26 cellular contexts compared by ENCODE assay signal in genomic region chr19:16222806-16223205, GRCh38. TPM values are rescaled to one million over a fixed set of nuclear protein-coding genes. Genes with fewer than 3 reads are reported as not detected.
DNase-seq lines count a peak whose midpoint lies in the region; ATAC-seq, FAIRE-seq and TF ChIP-seq lines count a peak whose summit lies in the region.
"Had no signal": no experiment of that assay in that cellular context is flagged by ENCODE, and none has a peak within 500 bp of the region (broad histone marks: within the 10 kb centered on the region; RNA-seq: fewer than 3 reads in every experiment).

No MANE protein-coding gene starts in this region.

- no peak for TF ChIP-seq RAD21 in K562 (CRISPR knock-in tag; conservative IDR thresholded peaks at IDR 0.05 in 1 of 2, IDR thresholded peaks at IDR 0.05 in 1 of 2)

- TF ChIP-seq EP300 in K562 (IDR thresholded peaks at IDR 0.05; ENCODE audit: low read length): no peak

- H3K27ac ChIP-seq in K562 (ENCODE audit: extremely low read depth, low read depth, low read length): no peak overlapping the region
- H3K27ac ChIP-seq: C4-2B, SJSA1 had no signal

- no peak overlapping the region for H2AFZ ChIP-seq in K562 (ENCODE audit: low read depth, low read length)

- no peak for TF ChIP-seq POLR2A in K562 (conservative IDR thresholded peaks at IDR 0.05)

- peaks cover 4% of the 10 kb centered on the region for H3K9me1 ChIP-seq in K562 (ENCODE audit: control insufficient read depth, insufficient read depth, low read length)

- POLR2A ChIA-PET in K562 (lab: Yijun Ruan, JAX): interaction anchor here (0.7 kb wide), 1 partner anchor 117 kb away, joined by 3 read pairs; no protein-coding TSS in a partner anchor

- DNase-seq in EH (ENCODE audit: low read depth): peak; percentile 29
- no peak for DNase-seq in K562 (ENCODE audit: extremely low read depth in 1 of 4, low spot score in 3 of 4)
- peak; percentile 58 for DNase-seq in fibroblast of villous mesenchyme (ENCODE audit: low read depth)
- DNase-seq in NCI-H526 treated with DMSO at 0.1 percent for 48 hours (lab: John Stamatoyannopoulos, UW): no peak
- DNase-seq in activated T-cell treated with anti-CD3 and anti-CD28 coated beads, Interleukin-2, amount 50 U/mL, for 1 hour: no peak
- no peak for DNase-seq in activated CD8-positive, alpha-beta memory T cell treated with anti-CD3 and anti-CD28 coated beads, Interleukin-2, amount 50 U/mL, for 48 hours
- DNase-seq: AML-193, Calu3, DMS153, NCI-H1417 treated with DMSO at 0.1 percent for 48 hours, NCI-H187, NCI-H446, NCI-H526, OCI-M1 had no signal

- H3K4me1 ChIP-seq in K562 (replicated peaks in 1 of 2; ENCODE audit: control insufficient read depth in 2 of 2, insufficient read depth in 2 of 2, low read length in 2 of 2): peaks cover 0 to 3% of the 10 kb centered on the region in 2 experiments; a peak in 1 of 5 replicates
- H3K4me1 ChIP-seq: SJSA1 had no signal

- CTCF ChIA-PET in K562 (lab: Yijun Ruan, JAX; ENCODE audit: low intra/inter-chr PET ratio): no interaction called here

- no peaks in the 10 kb centered on the region for H3K27me3 ChIP-seq in K562 (ENCODE audit: control insufficient read depth in 2 of 2, insufficient read depth in 2 of 2, low read length in 2 of 2)
- H3K27me3 ChIP-seq: SJSA1 had no signal

- H3K4me2 ChIP-seq in K562 (ENCODE audit: insufficient read depth, low read length): no peak overlapping the region

- no peak for ATAC-seq in K562
- ATAC-seq in HG02571 (IDR thresholded peaks at IDR 0.05; ENCODE audit: unreplicated experiment): no peak
- ATAC-seq: HCT116, Right ventricle myocardium inferior had no signal

- intact Hi-C loops in K562 (cut with micrococcal nuclease): no loop called here

- peaks cover 27% of the 10 kb centered on the region; the same call in 2 of the 3 replicates for H3K36me3 ChIP-seq in K562 (ENCODE audit: control insufficient read depth, insufficient read depth, low read length)

- no TSS peak for BruUV-seq in K562 (replicated peaks; lab: Mats Ljungman, UMichigan)

- no peak for FAIRE-seq in K562 (lab: Jason Lieb, UNC)
- FAIRE-seq: G401.6, GM19239, H1, HTR-8/SVneo, RCC 7860 had no signal

- no peak overlapping the region for H3K4me3 ChIP-seq in K562
- no peak overlapping the region for H3K4me3 ChIP-seq in fibroblast of villous mesenchyme (ENCODE audit: low read depth, low read length)
- H3K4me3 ChIP-seq: SJSA1 had no signal

- H3K9me3 ChIP-seq in K562 (replicated peaks; ENCODE audit: control insufficient read depth, insufficient read depth, low read depth, low read length): peaks cover 19% of the 10 kb centered on the region

- no peaks in the 10 kb centered on the region for H4K20me1 ChIP-seq in K562 (replicated peaks; ENCODE audit: control insufficient read depth, insufficient read depth, low read length)

- in situ Hi-C loops in K562 (cut with MboI): no loop called here

- no peaks in the 10 kb centered on the region for H3K79me2 ChIP-seq in K562 (ENCODE audit: control insufficient read depth, insufficient read depth, low read length)

- TF ChIP-seq CTCF in K562 (IDR thresholded peaks at IDR 0.05 in 2 of 3, conservative IDR thresholded peaks at IDR 0.05 in 1 of 3; ENCODE audit: insufficient read depth in 2 of 3, low read depth in 1 of 3, low read length in 3 of 3) (no peak), fibroblast of villous mesenchyme (IDR thresholded peaks at IDR 0.05; ENCODE audit: insufficient read depth, low read depth, low read length) (no peak)

- H3K9ac ChIP-seq in K562 (ENCODE audit: insufficient read depth in 1 of 2, low read depth in 2 of 2, low read length in 2 of 2): no peak overlapping the region

- WGBS in K562 (ENCODE audit: insufficient coverage, low coverage, missing lambda C conversion rate): 70% methylated on average over 3 of the region's 3 CpGs

TF ChIP-seq in K562, 482 proteins besides CTCF, POLR2A, EP300 and RAD21:
- TF ChIP-seq MEIS2 (IDR thresholded peaks at IDR 0.05; ENCODE audit: partially characterized antibody) (peak; percentile 4), LCOR (CRISPR knock-in tag; IDR thresholded peaks at IDR 0.05) (no peak)

RNA-seq across cellular contexts. Expression of gene AP1M1, which starts 25.1 kb away (rescaled TPM):
- total RNA-seq in K562 (2011; cell fraction: chromatin; rRNA removed; ENCODE audit: low replicate concordance): 43.5 and 103 TPM in 2 replicates
- 56.9 and 61.7 TPM in 2 replicates for total RNA-seq in K562 (2011; cell fraction: nucleolus; rRNA removed)
- 39.8 and 44.1 TPM in 2 replicates for total RNA-seq in K562 (2011; cell fraction: nucleoplasm; rRNA removed)
- total RNA-seq in K562 (2014; rRNA removed) (48.0 and 53.8 TPM in 2 replicates), K562 (2014; rRNA removed; fragmentation: Illumina TruSeq; extraction: Trizol) (12.9 and 17.1 TPM in 2 replicates), K562 (2015; rRNA removed; fragmentation: Illumina TruSeq; extraction: Trizol) (28.1 and 28.6 TPM in 2 replicates), K562 (2021) (53.6 and 56.2 TPM in 2 replicates), fibroblast of villous mesenchyme (60.6 and 78.6 TPM in 2 replicates)
- polyA plus RNA-seq in K562 (2011; rRNA removed) (29.1 and 42.9 TPM in 2 replicates), K562 (2014; fragmentation: Illumina TruSeq; extraction: Trizol) (35.4 and 44.5 TPM in 2 replicates), K562 (2014; fragmentation: Nextera tagmentation; extraction: Ambion mirVana) (1 to 10 TPM in 1 of 2 experiments, under 1 TPM in 1; 0.87 to 3.0 TPM), K562 (2014; rRNA removed) (34.8 and 39.4 TPM in 2 replicates)
- 39.5 and 53.3 TPM in 2 replicates for polyA plus RNA-seq in K562 (2011; cell fraction: cytosol; rRNA removed)
- 75.6 and 83.2 TPM in 2 replicates for polyA plus RNA-seq in K562 (2011; cell fraction: nucleus; rRNA removed)
- 66.8 and 85.3 TPM in 2 replicates for polyA plus RNA-seq in K562 (2012)
- 17.9 and 23.9 TPM in 2 replicates for polyA minus RNA-seq in K562 (2011; rRNA and poly(A)+ RNA removed)
- 41.5 and 47.6 TPM in 2 replicates for polyA minus RNA-seq in K562 (2011; cell fraction: cytosol; rRNA and poly(A)+ RNA removed)
- 21.9 and 34.4 TPM in 2 replicates for polyA minus RNA-seq in K562 (2011; cell fraction: nucleus; rRNA and poly(A)+ RNA removed)

RNA-seq across cellular contexts. Expression of gene FAM32A, which starts 37.6 kb away (rescaled TPM):
- 14.8 and 20.8 TPM in 2 replicates for total RNA-seq in K562 (2011; cell fraction: chromatin; rRNA removed; ENCODE audit: low replicate concordance)
- total RNA-seq in K562 (2011; cell fraction: nucleolus; rRNA removed): 14.2 and 16.1 TPM in 2 replicates
- total RNA-seq in K562 (2011; cell fraction: nucleoplasm; rRNA removed): 18.8 and 21.6 TPM in 2 replicates
- total RNA-seq in K562 (2014; rRNA removed) (94.5 and 95.8 TPM in 2 replicates), K562 (2014; rRNA removed; fragmentation: Illumina TruSeq; extraction: Trizol) (54.5 and 57.2 TPM in 2 replicates), K562 (2015; rRNA removed; fragmentation: Illumina TruSeq; extraction: Trizol) (70.9 and 73.7 TPM in 2 replicates), K562 (2021) (44.9 and 45.9 TPM in 2 replicates), fibroblast of villous mesenchyme (94.1 TPM in 2 replicates)
- polyA plus RNA-seq in K562 (2011; rRNA removed) (82.6 and 96.7 TPM in 2 replicates), K562 (2014; fragmentation: Illumina TruSeq; extraction: Trizol) (76.2 and 77.8 TPM in 2 replicates), K562 (2014; fragmentation: Nextera tagmentation; extraction: Ambion mirVana) (10 to 100 TPM; 30.7 to 43.0 TPM), K562 (2014; rRNA removed) (94.5 and 102 TPM in 2 replicates)
- polyA plus RNA-seq in K562 (2011; cell fraction: cytosol; rRNA removed): 84.9 and 85.1 TPM in 2 replicates
- 37.5 and 41.1 TPM in 2 replicates for polyA plus RNA-seq in K562 (2011; cell fraction: nucleus; rRNA removed)
- polyA plus RNA-seq in K562 (2012): 50.8 and 60.4 TPM in 2 replicates
- 28.1 and 34.6 TPM in 2 replicates for polyA minus RNA-seq in K562 (2011; rRNA and poly(A)+ RNA removed)
- 14.7 and 21.1 TPM in 2 replicates for polyA minus RNA-seq in K562 (2011; cell fraction: cytosol; rRNA and poly(A)+ RNA removed)
- polyA minus RNA-seq in K562 (2011; cell fraction: nucleus; rRNA and poly(A)+ RNA removed): 6.2 and 10.3 TPM in 2 replicates

RNA-seq across cellular contexts. Expression of gene CIB3, which starts 49.5 kb away (rescaled TPM):
- total RNA-seq in K562 (2011; cell fraction: chromatin; rRNA removed; ENCODE audit: low replicate concordance): not detected in 2 replicates
- total RNA-seq in K562 (2011; cell fraction: nucleolus; rRNA removed): not detected in 2 replicates
- not detected in 2 replicates for total RNA-seq in K562 (2011; cell fraction: nucleoplasm; rRNA removed)
- not detected in 2 replicates for total RNA-seq in K562 (2014; rRNA removed)
- not detected in 2 replicates for total RNA-seq in K562 (2014; rRNA removed; fragmentation: Illumina TruSeq; extraction: Trizol)
- total RNA-seq in K562 (2015; rRNA removed; fragmentation: Illumina TruSeq; extraction: Trizol): not detected in 2 replicates
- not detected in 2 replicates for total RNA-seq in K562 (2021)
- polyA plus RNA-seq in K562 (2011; rRNA removed): not detected in 2 replicates
- polyA plus RNA-seq in K562 (2011; cell fraction: cytosol; rRNA removed): not detected in 2 replicates
- not detected in 2 replicates for polyA plus RNA-seq in K562 (2011; cell fraction: nucleus; rRNA removed)
- not detected in 2 replicates for polyA plus RNA-seq in K562 (2012)
- not detected in 2 replicates for polyA plus RNA-seq in K562 (2014; fragmentation: Illumina TruSeq; extraction: Trizol)
- polyA plus RNA-seq in K562 (2014; fragmentation: Nextera tagmentation; extraction: Ambion mirVana): under 1 TPM in 1 of 2 experiments, not detected in 1; 0.08 TPM
- polyA plus RNA-seq in K562 (2014; rRNA removed): 0.13 TPM in 1 of 2 replicates, not detected in the other
- polyA minus RNA-seq in K562 (2011; rRNA and poly(A)+ RNA removed): not detected in 2 replicates
- not detected in 2 replicates for polyA minus RNA-seq in K562 (2011; cell fraction: cytosol; rRNA and poly(A)+ RNA removed)
- polyA minus RNA-seq in K562 (2011; cell fraction: nucleus; rRNA and poly(A)+ RNA removed): not detected in 2 replicates
- total RNA-seq in fibroblast of villous mesenchyme: not detected in 2 replicates
- total RNA-seq: Calu3; CD8-positive, alpha-beta memory T cell; H1; MCF 10A; Right ventricle myocardium inferior; SJSA1 had no signal
- polyA plus RNA-seq: CD8-positive, alpha-beta memory T cell; H1 had no signal

Comparison
In these comparisons a context has a peak if more than half of its experiments do, and no peak if none do; other contexts are left out.
1. DNase-seq: peak in EH (single experiment) and fibroblast of villous mesenchyme (single experiment); none in K562 (0 of 4), NCI-H526 treated with DMSO at 0.1 percent for 48 hours (single experiment), activated T-cell treated with anti-CD3 and anti-CD28 coated beads, Interleukin-2, amount 50 U/mL, for 1 hour (single experiment) and activated CD8-positive, alpha-beta memory T cell treated with anti-CD3 and anti-CD28 coated beads, Interleukin-2, amount 50 U/mL, for 48 hours (single experiment).